21 cellular contexts compared by ENCODE assay signal in genomic region chr3:191441687-191442086, GRCh38.
"Had no signal": no experiment of that assay in that cellular context is flagged by ENCODE, and none has a peak within 500 bp of the region (broad histone marks: within the 10 kb centered on the region; RNA-seq: fewer than 3 reads in every experiment).

No MANE protein-coding gene starts in this region.

- H3K36me3 ChIP-seq: left lung, lower lobe of right lung, pancreas, prostate gland, right lobe of liver, stomach, thyroid gland had no signal

- H3K9me3 Mint-ChIP-seq: nephron had no signal

- H3K4me1 Mint-ChIP-seq: naive B cell; nephron; stimulated activated effector memory CD8-positive, alpha-beta T cell treated with anti-CD3 and anti-CD28 coated beads, Interleukin-12 subunit alpha, Interleukin-12 subunit beta, amount 100 ng/mL, for 72 hours had no signal

- H3K36me3 Mint-ChIP-seq: stimulated activated effector memory CD8-positive, alpha-beta T cell treated with anti-CD3 and anti-CD28 coated beads, Interleukin-12 subunit alpha, Interleukin-12 subunit beta, amount 100 ng/mL, for 72 hours; type B pancreatic cell had no signal

- H3K4me3 Mint-ChIP-seq: naive B cell; nephron; stimulated activated effector memory CD8-positive, alpha-beta T cell treated with anti-CD3 and anti-CD28 coated beads, Interleukin-12 subunit alpha, Interleukin-12 subunit beta, amount 100 ng/mL, for 72 hours; type B pancreatic cell had no signal

- H3K27ac ChIP-seq: left lung, lower lobe of right lung, pancreas, prostate gland, right lobe of liver, stomach, thyroid gland had no signal

- H3K27me3 ChIP-seq: left lung, pancreas, right lobe of liver, stomach, thyroid gland had no signal

- H3K4me3 ChIP-seq: left lung, lower lobe of right lung, pancreas, prostate gland, right lobe of liver, stomach, thyroid gland had no signal

- H3K4me1 ChIP-seq: left lung, lower lobe of right lung, pancreas, prostate gland, right lobe of liver, stomach, thyroid gland had no signal

- H3K27ac Mint-ChIP-seq: nephron; stimulated activated effector memory CD8-positive, alpha-beta T cell treated with anti-CD3 and anti-CD28 coated beads, Interleukin-12 subunit alpha, Interleukin-12 subunit beta, amount 100 ng/mL, for 72 hours; type B pancreatic cell had no signal

- H3K9me3 ChIP-seq: left lung, lower lobe of right lung, pancreas, prostate gland, right lobe of liver, thyroid gland had no signal

- DNase-seq: cortex of kidney; effector memory CD4-positive, alpha-beta T cell; left lung; lower lobe of right lung; mesenchymal stem cell; midbrain; naive B cell; occipital lobe; pancreas; retina; right lobe of liver; stimulated activated CD4-positive, alpha-beta T cell treated with anti-CD3 and anti-CD28 coated beads, Interleukin-4, amount 100 ng/mL, for 1 hour; stimulated activated CD8-positive, alpha-beta memory T cell treated with anti-CD3 and anti-CD28 coated beads, Interleukin-4, amount 100 ng/mL, for 48 hours; stomach; substantia nigra; thyroid gland had no signal

- ATAC-seq: esophagus mucosa; left lung; lower lobe of right lung; pancreas; right lobe of liver; stimulated activated effector memory CD8-positive, alpha-beta T cell treated with anti-CD3 and anti-CD28 coated beads, Interleukin-12 subunit alpha, Interleukin-12 subunit beta, amount 100 ng/mL, for 72 hours had no signal
